In the genomic region with DNA sequence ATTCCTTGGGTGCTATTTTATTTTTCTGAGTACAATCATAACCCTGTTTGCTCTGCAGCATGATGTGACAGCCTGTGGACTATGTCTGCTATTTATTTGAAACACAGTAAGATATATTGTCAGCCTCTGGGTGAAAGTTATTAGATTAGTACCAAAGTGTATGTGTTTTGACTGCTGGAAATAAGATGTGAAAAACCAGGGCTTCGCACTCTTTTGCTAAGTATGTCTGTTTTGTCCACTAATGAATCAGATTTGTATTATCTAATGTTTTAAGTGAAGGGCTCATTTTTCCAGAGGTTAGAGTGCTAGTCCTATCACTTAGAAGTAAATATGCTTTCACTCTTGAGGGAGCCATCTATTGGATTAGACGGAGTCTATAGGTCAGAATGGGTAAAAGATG, we compare ENCODE assay signal across 24 cellular contexts.
"Had no signal": no experiment of that assay in that cellular context is flagged by ENCODE, and none has a peak within 500 bp of the region (broad histone marks: within the 10 kb centered on the region; RNA-seq: fewer than 3 reads in every experiment).

No MANE protein-coding gene starts in this region.

- H3K36me3 ChIP-seq: neutrophil, pancreas, right lobe of liver, sigmoid colon, stomach, thoracic aorta, thyroid gland, tibial nerve, upper lobe of right lung, uterus had no signal

- H3K4me1 ChIP-seq: pancreas, psoas muscle, right lobe of liver, sigmoid colon, stomach, thyroid gland, tibial nerve, upper lobe of right lung, uterus had no signal

- DNase-seq: naive thymus-derived CD8-positive, alpha-beta T cell; nephron progenitor cell; nucleus accumbens; pancreas; psoas muscle; right cardiac atrium; right lobe of liver; sigmoid colon; small intestine; stimulated activated CD4-positive, alpha-beta T cell treated with anti-CD3 and anti-CD28 coated beads, Interleukin-15, amount 100 ng/mL, for 24 hours; stimulated activated CD4-positive, alpha-beta T cell treated with anti-CD3 and anti-CD28 coated beads, Interleukin-2, amount 100 ng/mL, for 24 hours; stimulated activated CD4-positive, alpha-beta T cell treated with anti-CD3 and anti-CD28 coated beads, Interleukin-2, amount 100 ng/mL, for 48 hours; stimulated activated CD4-positive, alpha-beta T cell treated with anti-CD3 and anti-CD28 coated beads, Interleukin-4, amount 100 ng/mL, for 24 hours; stimulated activated naive B cell treated with anti-CD40 and anti-IgM and Interleukin-4, amounts not matched to agents 10 μg/mL and 1 μg/mL and 100 μg/mL, for 72 hours; stimulated activated naive CD4-positive, alpha-beta T cell treated with Interleukin-2 at 50 U/mL for 16 hours; stomach; thyroid gland; upper lobe of right lung; uterus had no signal

- ATAC-seq: naive thymus-derived CD8-positive, alpha-beta T cell; natural killer cell treated with Interleukin-12 subunit alpha and Interleukin-12 subunit beta and Interleukin-15 and Interleukin-18, amount 100 ng/mL, for 72 hours; pancreas; psoas muscle; right cardiac atrium; right lobe of liver; stimulated activated effector memory CD8-positive, alpha-beta T cell treated with anti-CD3 and anti-CD28 coated beads, Interleukin-12 subunit alpha, Interleukin-12 subunit beta, amount 100 ng/mL, for 72 hours; stimulated activated naive B cell treated with anti-CD40 and anti-IgM and Interleukin-4, amounts not matched to agents 10 μg/mL and 1 μg/mL and 100 μg/mL, for 72 hours; upper lobe of right lung had no signal

- H3K4me3 ChIP-seq: pancreas, psoas muscle, right lobe of liver, sigmoid colon, stomach, thoracic aorta, thyroid gland, tibial nerve, upper lobe of right lung, uterus had no signal

- H3K9me3 ChIP-seq: neutrophil, pancreas, psoas muscle, right lobe of liver, sigmoid colon, stomach, thoracic aorta, thyroid gland, tibial nerve, upper lobe of right lung, uterus had no signal

- H3K27me3 ChIP-seq: neutrophil, pancreas, right lobe of liver, sigmoid colon, stomach, thyroid gland, tibial nerve, upper lobe of right lung, uterus had no signal
